1 cellular context compared by ENCODE assay signal in the genomic region with DNA sequence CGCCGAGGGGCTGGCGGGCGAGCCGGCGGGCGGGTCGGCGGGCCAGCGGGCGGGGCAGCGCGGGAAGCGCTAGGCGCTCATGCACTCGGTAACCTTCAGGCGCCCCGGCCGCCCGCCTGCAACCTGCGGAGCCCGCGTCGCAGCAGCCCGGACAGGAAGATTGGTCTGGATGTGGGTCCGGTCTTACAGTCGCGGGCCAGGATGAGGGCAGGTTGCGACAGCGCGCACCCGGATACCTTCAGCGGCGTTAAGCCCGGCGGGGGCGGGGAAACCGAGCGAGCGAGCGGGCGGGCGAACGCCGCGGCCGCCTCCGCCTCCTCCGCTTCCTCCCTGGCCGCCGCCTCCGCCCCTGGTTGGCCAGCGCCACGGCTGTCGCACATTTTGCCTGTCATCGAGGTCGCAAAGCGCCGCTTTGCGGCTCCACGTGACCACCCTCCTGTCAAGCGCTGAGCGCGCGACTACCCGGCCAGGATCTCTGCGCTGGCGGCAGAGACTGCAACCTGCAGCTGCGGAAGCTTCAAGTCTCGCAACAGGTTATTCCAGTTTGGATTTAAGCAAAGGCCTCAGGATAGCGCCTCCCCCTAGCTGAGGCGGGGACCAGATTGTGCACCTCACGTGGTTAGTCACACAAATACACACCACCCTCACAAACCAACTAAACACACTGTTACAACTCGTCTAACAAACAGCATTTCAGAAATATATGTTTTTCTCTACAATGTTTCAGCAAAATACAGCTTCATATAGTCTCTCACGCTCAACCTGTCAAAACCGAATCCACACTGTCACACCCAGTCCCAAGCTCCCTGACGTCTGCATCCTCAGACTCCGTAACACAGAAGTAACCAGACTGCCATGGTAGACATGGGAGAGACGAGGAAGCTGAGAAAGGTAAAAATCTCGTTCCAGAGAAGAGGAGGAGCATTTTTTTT.
TF ChIP-seq lines count a peak whose summit lies in the region.

Gene FAF1 (minus strand): TSS at position 355 of the 932 bp plus-strand sequence. CDS start 456 bp downstream, outside the sequence.

TF ChIP-seq in GM12878, 131 proteins besides CTCF, POLR2A, EP300 and RAD21 (continued from another document):
- TF ChIP-seq ZBTB11 (CRISPR knock-in tag; IDR thresholded peaks at IDR 0.05) (no peak), E2F8 (IDR thresholded peaks at IDR 0.05; ENCODE audit: low read depth, partially characterized antibody) (no peak), POLR2AphosphoS5 (IDR thresholded peaks at IDR 0.05; ENCODE audit: low read length) (peak; percentile 99), ZNF24 (IDR thresholded peaks at IDR 0.05) (no peak), MTA2 (IDR thresholded peaks at IDR 0.05; ENCODE audit: low read depth) (no peak), HDAC6 (IDR thresholded peaks at IDR 0.05; ENCODE audit: unreplicated experiment) (no peak), NFXL1 (IDR thresholded peaks at IDR 0.05; ENCODE audit: borderline replicate concordance) (no peak), FOS (IDR thresholded peaks at IDR 0.05; ENCODE audit: borderline replicate concordance, extremely low read depth, insufficient read length) (no peak), GATAD2B (conservative IDR thresholded peaks at IDR 0.05; ENCODE audit: low read depth) (peak; percentile 95; the same call in 1 of the 2 replicates), WRNIP1 (IDR thresholded peaks at IDR 0.05; ENCODE audit: borderline replicate concordance, low read depth, low read length) (no peak), SREBF1 (IDR thresholded peaks at IDR 0.05; ENCODE audit: low read length) (no peak), POLR2AphosphoS2 (IDR thresholded peaks at IDR 0.05; ENCODE audit: low read depth, low read length) (peak; percentile 78; the same call in 1 of the 2 replicates)
- TF ChIP-seq, protein P1, sequence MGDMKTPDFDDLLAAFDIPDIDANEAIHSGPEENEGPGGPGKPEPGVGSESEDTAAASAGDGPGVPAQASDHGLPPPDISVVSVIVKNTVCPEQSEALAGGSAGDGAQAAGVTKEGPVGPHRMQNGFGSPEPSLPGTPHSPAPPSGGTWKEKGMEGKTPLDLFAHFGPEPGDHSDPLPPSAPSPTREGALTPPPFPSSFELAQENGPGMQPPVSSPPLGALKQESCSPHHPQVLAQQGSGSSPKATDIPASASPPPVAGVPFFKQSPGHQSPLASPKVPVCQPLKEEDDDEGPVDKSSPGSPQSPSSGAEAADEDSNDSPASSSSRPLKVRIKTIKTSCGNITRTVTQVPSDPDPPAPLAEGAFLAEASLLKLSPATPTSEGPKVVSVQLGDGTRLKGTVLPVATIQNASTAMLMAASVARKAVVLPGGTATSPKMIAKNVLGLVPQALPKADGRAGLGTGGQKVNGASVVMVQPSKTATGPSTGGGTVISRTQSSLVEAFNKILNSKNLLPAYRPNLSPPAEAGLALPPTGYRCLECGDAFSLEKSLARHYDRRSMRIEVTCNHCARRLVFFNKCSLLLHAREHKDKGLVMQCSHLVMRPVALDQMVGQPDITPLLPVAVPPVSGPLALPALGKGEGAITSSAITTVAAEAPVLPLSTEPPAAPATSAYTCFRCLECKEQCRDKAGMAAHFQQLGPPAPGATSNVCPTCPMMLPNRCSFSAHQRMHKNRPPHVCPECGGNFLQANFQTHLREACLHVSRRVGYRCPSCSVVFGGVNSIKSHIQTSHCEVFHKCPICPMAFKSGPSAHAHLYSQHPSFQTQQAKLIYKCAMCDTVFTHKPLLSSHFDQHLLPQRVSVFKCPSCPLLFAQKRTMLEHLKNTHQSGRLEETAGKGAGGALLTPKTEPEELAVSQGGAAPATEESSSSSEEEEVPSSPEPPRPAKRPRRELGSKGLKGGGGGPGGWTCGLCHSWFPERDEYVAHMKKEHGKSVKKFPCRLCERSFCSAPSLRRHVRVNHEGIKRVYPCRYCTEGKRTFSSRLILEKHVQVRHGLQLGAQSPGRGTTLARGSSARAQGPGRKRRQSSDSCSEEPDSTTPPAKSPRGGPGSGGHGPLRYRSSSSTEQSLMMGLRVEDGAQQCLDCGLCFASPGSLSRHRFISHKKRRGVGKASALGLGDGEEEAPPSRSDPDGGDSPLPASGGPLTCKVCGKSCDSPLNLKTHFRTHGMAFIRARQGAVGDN (IDR thresholded peaks at IDR 0.05): peak; percentile 49; the same call in 1 of the 2 replicates
- TF ChIP-seq, protein P2, sequence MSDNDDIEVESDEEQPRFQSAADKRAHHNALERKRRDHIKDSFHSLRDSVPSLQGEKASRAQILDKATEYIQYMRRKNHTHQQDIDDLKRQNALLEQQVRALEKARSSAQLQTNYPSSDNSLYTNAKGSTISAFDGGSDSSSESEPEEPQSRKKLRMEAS (IDR thresholded peaks at IDR 0.05; ENCODE audit: low read depth, low read length): peak; percentile 100
